Comparison of ENCODE assay signal across 11 cellular contexts in the genomic region with DNA sequence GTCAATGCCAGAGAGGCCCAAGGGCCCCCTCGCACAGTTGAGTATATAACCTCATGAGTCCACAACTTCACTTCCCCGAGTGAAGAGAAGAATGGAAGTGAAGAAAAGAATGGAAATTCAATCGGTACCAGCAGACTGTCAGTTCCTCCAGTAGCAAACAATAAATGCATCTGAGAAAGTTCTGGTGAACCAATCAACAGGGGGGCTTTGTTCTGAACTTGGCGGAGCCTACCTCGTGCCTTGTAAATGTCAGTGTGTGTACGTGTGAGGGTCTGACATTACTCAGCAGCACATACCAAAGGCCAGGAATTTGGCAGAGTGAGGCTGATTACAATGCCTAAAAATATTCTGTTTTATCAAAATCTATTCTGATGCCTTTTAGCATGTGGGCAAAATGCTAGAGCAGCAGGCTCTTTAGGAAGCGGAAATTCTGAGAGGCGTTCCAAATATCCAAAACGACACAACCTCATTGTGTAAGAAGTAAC.
DNase-seq lines count a peak whose midpoint lies in the region; ATAC-seq, FAIRE-seq and TF ChIP-seq lines count a peak whose summit lies in the region.
"Had no signal": no experiment of that assay in that cellular context is flagged by ENCODE, and none has a peak within 500 bp of the region (broad histone marks: within the 10 kb centered on the region; RNA-seq: fewer than 3 reads in every experiment).

No MANE protein-coding gene starts in this region.

- H3K4me3 Mint-ChIP-seq in astrocyte (ENCODE audit: unreplicated experiment) (no peak overlapping the region), CD14-positive monocyte (no peak overlapping the region)
- H3K4me3 Mint-ChIP-seq: B cell had no signal

- H3K27ac Mint-ChIP-seq in astrocyte (ENCODE audit: unreplicated experiment) = no peak overlapping the region
- no peak overlapping the region for H3K27ac Mint-ChIP-seq in CD14-positive monocyte
- H3K27ac Mint-ChIP-seq: B cell had no signal

- no peak overlapping the region for H3K9ac ChIP-seq in astrocyte (ENCODE audit: low read length)

- H3K36me3 ChIP-seq in astrocyte (ENCODE audit: insufficient read depth, low read length) (no peaks in the 10 kb centered on the region), left ventricle myocardium inferior (no peaks in the 10 kb centered on the region), psoas muscle (ENCODE audit: insufficient read depth in 1 of 2, low read depth in 1 of 2) (no peaks in the 10 kb centered on the region)

- H4K20me1 ChIP-seq in astrocyte (ENCODE audit: insufficient read depth, low read length) = no peaks in the 10 kb centered on the region

- peak overlapping the region; percentile 53 for H3K27ac ChIP-seq in astrocyte (ENCODE audit: low read depth, low read length)
- H3K27ac ChIP-seq in left ventricle myocardium inferior (replicated peaks) = peak overlapping the region; percentile 95
- H3K27ac ChIP-seq in psoas muscle = peak overlapping the region; percentile 53

- peak; percentile 39 for FAIRE-seq in astrocyte (lab: Jason Lieb, UNC)
- FAIRE-seq: keratinocyte had no signal

- no peaks in the 10 kb centered on the region for H3K79me2 ChIP-seq in astrocyte (ENCODE audit: insufficient read depth, low read length)

- H3K36me3 Mint-ChIP-seq in astrocyte (ENCODE audit: low read depth, unreplicated experiment) (no peaks in the 10 kb centered on the region), CD14-positive monocyte (no peaks in the 10 kb centered on the region)

- H3K9me3 ChIP-seq in astrocyte (ENCODE audit: insufficient read depth, low read depth, low read length) (no peaks in the 10 kb centered on the region), left ventricle myocardium inferior (replicated peaks) (no peaks in the 10 kb centered on the region), psoas muscle (no peaks in the 10 kb centered on the region)

- H3K9me3 Mint-ChIP-seq in astrocyte (ENCODE audit: unreplicated experiment) = no peaks in the 10 kb centered on the region
- no peaks in the 10 kb centered on the region for H3K9me3 Mint-ChIP-seq in CD14-positive monocyte

- intact Hi-C loops in left ventricle myocardium inferior (cut with micrococcal nuclease) = no loop called here
- intact Hi-C loops in psoas muscle (cut with DNase I) = loop anchor here in 1 of 2 donors (10.0 kb wide), 1 partner anchor 191 kb away; no protein-coding TSS in a partner anchor
- intact Hi-C loops in CD14-positive monocyte (cut with micrococcal nuclease) = no loop called here

- peak in 3 of 4 donors; percentile 44 to 56 (median 44) for ATAC-seq in psoas muscle
- ATAC-seq in GM21360 (IDR thresholded peaks at IDR 0.05; ENCODE audit: unreplicated experiment) = no peak

- H2AFZ ChIP-seq in astrocyte (ENCODE audit: low read depth, low read length) = peak overlapping the region; percentile 13

- no peaks in the 10 kb centered on the region for H3K27me3 ChIP-seq in astrocyte (ENCODE audit: insufficient read depth, low read length)
- no peaks in the 10 kb centered on the region for H3K27me3 ChIP-seq in left ventricle myocardium inferior (ENCODE audit: low read depth)
- no peaks in the 10 kb centered on the region for H3K27me3 ChIP-seq in psoas muscle (ENCODE audit: insufficient read depth in 3 of 3, low read length in 2 of 3)

- H3K4me2 ChIP-seq in astrocyte (ENCODE audit: low read length) = peak overlapping the region; percentile 37

- H3K4me1 ChIP-seq in astrocyte (ENCODE audit: insufficient read depth, low read length) (peaks cover 7% of the 10 kb centered on the region), left ventricle myocardium inferior (peaks cover 69% of the 10 kb centered on the region), psoas muscle (peaks cover 14% of the 10 kb centered on the region)

- H3K4me1 Mint-ChIP-seq in astrocyte (ENCODE audit: low read depth, unreplicated experiment) = no peaks in the 10 kb centered on the region
- H3K4me1 Mint-ChIP-seq in CD14-positive monocyte = no peaks in the 10 kb centered on the region
- H3K4me1 Mint-ChIP-seq: B cell had no signal

- WGBS in psoas muscle, 3 donors = 50 to 53% (median 51%) methylated on average over 9 of the region's 9 CpGs

- DNase-seq in AG09309 (ENCODE audit: low read depth) (peak; percentile 97), astrocyte (ENCODE audit: low read depth) (peak; percentile 93), left ventricle myocardium inferior (peak; percentile 46), psoas muscle (no peak), GOT3 (lab: John Stamatoyannopoulos, UW) (no peak), CD14-positive monocyte (ENCODE audit: low spot score) (no peak)
- DNase-seq in activated CD4-positive, alpha-beta T cell treated with anti-CD3 and anti-CD28 coated beads, Interleukin-2, amount 50 U/mL, for 4 hours = no peak
- DNase-seq: stimulated activated CD8-positive, alpha-beta memory T cell treated with anti-CD3 and anti-CD28 coated beads, Interleukin-4, amount 100 ng/mL, for 48 hours had no signal

- no peak overlapping the region for H3K4me3 ChIP-seq in AG09309 (ENCODE audit: control insufficient read depth, low read depth, low read length)
- no peak overlapping the region for H3K4me3 ChIP-seq in astrocyte (ENCODE audit: insufficient read depth, low read depth, low read length)
- peak overlapping the region; percentile 44 for H3K4me3 ChIP-seq in left ventricle myocardium inferior
- H3K4me3 ChIP-seq in psoas muscle = no peak overlapping the region

- TF ChIP-seq CTCF in AG09309 (IDR thresholded peaks at IDR 0.05; ENCODE audit: control insufficient read depth, insufficient read depth, low read depth, low read length, missing control alignments) (no peak), astrocyte (IDR thresholded peaks at IDR 0.05; ENCODE audit: insufficient read depth, low read depth, low read length) (no peak), left ventricle myocardium inferior (IDR thresholded peaks at IDR 0.05; ENCODE audit: borderline replicate concordance) (no peak), psoas muscle (IDR thresholded peaks at IDR 0.05) (no peak), CD14-positive monocyte (IDR thresholded peaks at IDR 0.05) (no peak)

- no peaks in the 10 kb centered on the region for H3K27me3 Mint-ChIP-seq in astrocyte (ENCODE audit: low read depth, unreplicated experiment)
- peaks cover 0 to 2% (median 0%) of the 10 kb centered on the region in 3 donors for H3K27me3 Mint-ChIP-seq in CD14-positive monocyte (ENCODE audit: low read depth in 3 of 3)
- H3K27me3 Mint-ChIP-seq: B cell had no signal

Comparison
In these comparisons a context has a peak if more than half of its experiments do, and no peak if none do; other contexts are left out.
1. DNase-seq: peak in AG09309 (single experiment), astrocyte (single experiment) and left ventricle myocardium inferior (single experiment); none in psoas muscle (0 of 2), GOT3 (single experiment), CD14-positive monocyte (single experiment) and activated CD4-positive, alpha-beta T cell treated with anti-CD3 and anti-CD28 coated beads, Interleukin-2, amount 50 U/mL, for 4 hours (0 of 2).
2. Peak in every context shown above with its lines, with median percentiles within 50 percentile points of each other: H3K27ac ChIP-seq.